ENCODE assay signal across 27 cellular contexts in genomic region chr6:136627191-136627590, GRCh38.
"Had no signal": no experiment of that assay in that cellular context is flagged by ENCODE, and none has a peak within 500 bp of the region (broad histone marks: within the 10 kb centered on the region; RNA-seq: fewer than 3 reads in every experiment).

No MANE protein-coding gene starts in this region.

- DNase-seq: heart right ventricle; islet precursor cell; left lung; mesenchymal stem cell; naive B cell; natural killer cell; nephron progenitor cell; ovary; spleen; stimulated activated CD4-positive, alpha-beta T cell treated with anti-CD3 and anti-CD28 coated beads, Interleukin-1b, Interleukin-23, amount 100 ng/mL, for 48 hours; stimulated activated CD4-positive, alpha-beta T cell treated with anti-CD3 and anti-CD28 coated beads, Interleukin-2, amount 100 ng/mL, for 48 hours; stimulated activated CD4-positive, alpha-beta T cell treated with anti-CD3 and anti-CD28 coated beads, Interleukin-4, amount 100 ng/mL, for 4 hours; stimulated activated CD8-positive, alpha-beta memory T cell treated with anti-CD3 and anti-CD28 coated beads, Interleukin-4, amount 100 ng/mL, for 48 hours; stimulated activated naive CD4-positive, alpha-beta T cell treated with Interleukin-2 at 50 U/mL for 16 hours; stimulated activated naive CD8-positive, alpha-beta T cell treated with anti-CD3 and anti-CD28 coated beads, Interleukin-15, amount 100 ng/mL, for 72 hours; substantia nigra; uterus had no signal

- H2AFZ ChIP-seq: hepatocyte, neural progenitor cell had no signal

- H3K36me3 Mint-ChIP-seq: neural progenitor cell, type B pancreatic cell had no signal

- H3K27me3 Mint-ChIP-seq: naive B cell; stimulated activated memory B cell treated with anti-CD40 and anti-IgM and Interleukin-4, amounts not matched to agents 10 μg/mL and 1 μg/mL and 100 μg/mL, for 72 hours; stimulated activated naive CD8-positive, alpha-beta T cell treated with anti-CD3 and anti-CD28 coated beads, Interleukin-15, amount 100 ng/mL, for 72 hours; type B pancreatic cell had no signal

- H3K27ac Mint-ChIP-seq: nephron progenitor cell; neural progenitor cell; progenitor cell of endocrine pancreas; stimulated activated memory B cell treated with anti-CD40 and anti-IgM and Interleukin-4, amounts not matched to agents 10 μg/mL and 1 μg/mL and 100 μg/mL, for 72 hours; stimulated activated naive CD8-positive, alpha-beta T cell treated with anti-CD3 and anti-CD28 coated beads, Interleukin-15, amount 100 ng/mL, for 72 hours; type B pancreatic cell had no signal

- H3K27me3 ChIP-seq: heart right ventricle, hepatocyte, left lung, neural progenitor cell, neutrophil, ovary, right atrium auricular region, spleen, tibial nerve, uterus had no signal

- H3K4me3 ChIP-seq: heart right ventricle, hepatocyte, left lung, neural progenitor cell, ovary, right atrium auricular region, skin epidermis, spleen, tibial nerve, uterus had no signal

- H3K4me1 ChIP-seq: heart right ventricle, left lung, neural progenitor cell, right atrium auricular region, spleen, tibial nerve, uterus had no signal

- ATAC-seq: heart right ventricle; natural killer cell; sciatic nerve; stimulated activated memory B cell treated with anti-CD40 and anti-IgM and Interleukin-4, amounts not matched to agents 10 μg/mL and 1 μg/mL and 100 μg/mL, for 72 hours; stimulated activated naive CD8-positive, alpha-beta T cell treated with anti-CD3 and anti-CD28 coated beads, Interleukin-15, amount 100 ng/mL, for 72 hours had no signal

- H3K9me3 Mint-ChIP-seq: naive B cell; natural killer cell; nephron progenitor cell; neural progenitor cell; stimulated activated memory B cell treated with anti-CD40 and anti-IgM and Interleukin-4, amounts not matched to agents 10 μg/mL and 1 μg/mL and 100 μg/mL, for 72 hours; stimulated activated naive CD8-positive, alpha-beta T cell treated with anti-CD3 and anti-CD28 coated beads, Interleukin-15, amount 100 ng/mL, for 72 hours; type B pancreatic cell had no signal

- H3K9ac ChIP-seq: neural progenitor cell had no signal

- H3K4me3 Mint-ChIP-seq: natural killer cell; nephron progenitor cell; neural progenitor cell; stimulated activated memory B cell treated with anti-CD40 and anti-IgM and Interleukin-4, amounts not matched to agents 10 μg/mL and 1 μg/mL and 100 μg/mL, for 72 hours; stimulated activated naive CD8-positive, alpha-beta T cell treated with anti-CD3 and anti-CD28 coated beads, Interleukin-15, amount 100 ng/mL, for 72 hours; type B pancreatic cell had no signal

- H3K9me3 ChIP-seq: heart right ventricle, left lung, neutrophil, ovary, right atrium auricular region, spleen, tibial nerve, uterus had no signal

- H3K4me1 Mint-ChIP-seq: neural progenitor cell; stimulated activated memory B cell treated with anti-CD40 and anti-IgM and Interleukin-4, amounts not matched to agents 10 μg/mL and 1 μg/mL and 100 μg/mL, for 72 hours; stimulated activated naive CD8-positive, alpha-beta T cell treated with anti-CD3 and anti-CD28 coated beads, Interleukin-15, amount 100 ng/mL, for 72 hours had no signal

- H3K27ac ChIP-seq: heart right ventricle, hepatocyte, left lung, neural progenitor cell, neutrophil, ovary, right atrium auricular region, skin epidermis, spleen, tibial nerve, uterus had no signal

- H3K79me2 ChIP-seq: hepatocyte had no signal

- H3K4me2 ChIP-seq: hepatocyte, neural progenitor cell had no signal

- H3K36me3 ChIP-seq: neural progenitor cell, ovary, right atrium auricular region, uterus had no signal
